Comparison of ENCODE assay signal across 8 cellular contexts in the genomic region with DNA sequence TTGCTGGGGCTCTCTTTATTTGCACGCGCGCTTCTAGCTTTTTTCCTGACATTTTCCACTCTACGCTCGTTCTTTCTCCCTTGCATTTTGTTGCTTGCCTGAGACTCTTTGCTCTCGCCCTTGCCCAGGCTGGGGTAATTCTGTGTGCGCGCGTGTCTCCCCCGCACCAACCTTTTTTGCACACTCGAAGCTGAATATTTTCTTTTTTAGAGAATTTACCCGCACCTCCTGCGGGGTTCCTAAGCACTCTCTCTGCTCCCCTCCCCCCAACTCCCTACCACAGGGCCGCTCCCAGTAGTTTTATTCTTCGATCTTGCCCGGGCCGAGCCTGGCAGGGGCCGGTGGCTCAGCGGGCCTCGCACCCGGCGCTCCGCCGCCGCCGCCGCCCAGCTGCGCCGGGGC. TPM values are rescaled to one million over a fixed set of nuclear protein-coding genes. Genes with fewer than 3 reads are reported as not detected.
A peak's percentile ranks its signal among the peaks of the same experiment; 100 is the strongest.
DNase-seq lines count a peak whose midpoint lies in the region; ATAC-seq and TF ChIP-seq lines count a peak whose summit lies in the region.

No MANE protein-coding gene starts in this region.

- H3K4me3 ChIP-seq in GM12875 (ENCODE audit: low read depth, low read length) (peak overlapping the region; percentile 74), SK-N-MC (peak overlapping the region; percentile 85), fibroblast of villous mesenchyme (ENCODE audit: low read depth, low read length) (peak overlapping the region; percentile 87), gastrocnemius medialis (peak overlapping the region; percentile 63 to 82 (median 74))

- H3K27me3 ChIP-seq in gastrocnemius medialis, result no peaks in the 10 kb centered on the region

- H3K9me3 ChIP-seq in SK-N-MC (ENCODE audit: low read depth, low read length) (no peaks in the 10 kb centered on the region), gastrocnemius medialis (no peaks in the 10 kb centered on the region)

- TF ChIP-seq CTCF in GM12875 (IDR thresholded peaks at IDR 0.05; ENCODE audit: borderline replicate concordance, insufficient read depth, low read depth, low read length) (no peak), fibroblast of villous mesenchyme (IDR thresholded peaks at IDR 0.05; ENCODE audit: insufficient read depth, low read depth, low read length) (no peak), gastrocnemius medialis (IDR thresholded peaks at IDR 0.05 in 4 of 5, conservative IDR thresholded peaks at IDR 0.05 in 1 of 5) (no peak)

- in situ Hi-C loops in gastrocnemius medialis (cut with MboI; ENCODE audit: low sequenced_read_pairs in 4 of 4), result loop anchor here (10.0 to 25.0 kb wide), 5 partner anchors 168 to 851 kb away; partner anchors contain the start of gene PPP1R2 (in 2 of the 4)

- H3K4me1 ChIP-seq in gastrocnemius medialis, result peaks cover 40 to 55% of the 10 kb centered on the region in 2 donors

- ATAC-seq in gastrocnemius medialis (peak in 1 of 2 donors; percentile 1), HG02981 (IDR thresholded peaks at IDR 0.05; ENCODE audit: unreplicated experiment) (no peak), HG02678 (IDR thresholded peaks at IDR 0.05; ENCODE audit: unreplicated experiment) (no peak)

- H3K9ac ChIP-seq in SK-N-MC (ENCODE audit: insufficient read length), result peak overlapping the region; percentile 62

- H3K27ac ChIP-seq in SK-N-MC (no peak overlapping the region), gastrocnemius medialis (peak overlapping the region; percentile 75 to 84 (median 82))

- H3K36me3 ChIP-seq in SK-N-MC (ENCODE audit: insufficient read depth, low read length), result peaks cover 5% of the 10 kb centered on the region
- no peaks in the 10 kb centered on the region for H3K36me3 ChIP-seq in gastrocnemius medialis

- intact Hi-C loops in gastrocnemius medialis (cut with DNase I; ENCODE audit: low total_unique reads), result loop anchor here (2.0 to 10.0 kb wide), 4 partner anchors 14 to 758 kb away; partner anchors contain the start of genes ACAP2 and LSG1

- TF ChIP-seq POLR2A in gastrocnemius medialis (IDR thresholded peaks at IDR 0.05), result no peak

- DNase-seq in SK-N-MC (ENCODE audit: low read depth, low spot score) (no peak), fibroblast of villous mesenchyme (ENCODE audit: low read depth) (no peak), gastrocnemius medialis (no peak), UCSD-AML1 (lab: John Stamatoyannopoulos, UW; ENCODE audit: unreplicated experiment) (no peak)
- DNase-seq in activated effector memory CD4-positive, alpha-beta T cell treated with anti-CD3 and anti-CD28 coated beads, Interleukin-2, amount 50 U/mL, for 16 hours, result no peak

RNA-seq across cellular contexts. Expression of gene FAM43A, which starts 0.7 kb away (rescaled TPM):
- 22.0 and 37.0 TPM in 2 replicates for total RNA-seq in fibroblast of villous mesenchyme
- 1 to 10 TPM; 2.7 to 4.8 (median 4.3) TPM for total RNA-seq in gastrocnemius medialis

RNA-seq across cellular contexts. Expression of gene LSG1, which starts 14.4 kb away (rescaled TPM):
- total RNA-seq in fibroblast of villous mesenchyme, result 56.6 and 65.1 TPM in 2 replicates
- 10 to 100 TPM; 23.2 to 38.4 (median 28.0) TPM for total RNA-seq in gastrocnemius medialis

RNA-seq across cellular contexts. Expression of gene TMEM44, which starts 53.2 kb away (rescaled TPM):
- 11.7 and 23.2 TPM in 2 replicates for total RNA-seq in fibroblast of villous mesenchyme
- total RNA-seq in gastrocnemius medialis, result 1 to 10 TPM; 3.0 to 5.4 (median 3.1) TPM
